In the genomic region with DNA sequence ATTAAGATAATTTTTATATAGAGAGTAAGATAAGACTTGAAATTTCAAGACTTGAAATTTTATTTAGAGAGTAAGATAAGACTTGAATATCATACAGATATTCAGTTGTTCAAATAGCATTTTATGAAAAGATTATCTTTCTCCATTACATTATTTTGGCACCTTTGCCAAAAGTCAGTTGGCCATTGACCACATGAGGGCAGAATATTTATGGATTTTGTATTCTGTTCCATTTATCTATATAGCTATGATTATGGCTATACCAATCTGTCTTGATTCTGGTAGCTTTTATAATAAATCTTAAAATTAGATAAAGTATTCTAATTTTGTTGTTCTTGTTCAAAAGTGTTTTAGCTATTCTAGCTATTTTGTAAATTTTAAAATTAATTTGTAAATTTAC, we compare ENCODE assay signal across 25 cellular contexts.
DNase-seq lines count a peak whose midpoint lies in the region; ATAC-seq and TF ChIP-seq lines count a peak whose summit lies in the region.
"Had no signal": no experiment of that assay in that cellular context is flagged by ENCODE, and none has a peak within 500 bp of the region (broad histone marks: within the 10 kb centered on the region; RNA-seq: fewer than 3 reads in every experiment).

No MANE protein-coding gene starts in this region.

- dilution Hi-C loops in mammary epithelial cell (cut with HindIII; ENCODE audit: low sequenced_read_pairs) = no loop called here

- H4K5ac ChIP-seq in H9 (ENCODE audit: insufficient read length, low read depth, low read length) = no peak overlapping the region

- no peak overlapping the region for H4K8ac ChIP-seq in H9 (replicated peaks; ENCODE audit: insufficient read length, low read depth, low read length)

- H2BK15ac ChIP-seq in H9 (ENCODE audit: low read depth, low read length) = no peak overlapping the region

- no peaks in the 10 kb centered on the region for H3K4me1 ChIP-seq in mammary epithelial cell (ENCODE audit: insufficient read depth, low read length)
- no peaks in the 10 kb centered on the region for H3K4me1 ChIP-seq in osteoblast (ENCODE audit: insufficient read depth, low read length)
- no peaks in the 10 kb centered on the region for H3K4me1 ChIP-seq in H9 (ENCODE audit: insufficient read depth, low read length)
- H3K4me1 ChIP-seq: BLaER1, colonic mucosa had no signal

- H3K4me3 ChIP-seq in mammary epithelial cell (replicated peaks in 1 of 3; ENCODE audit: insufficient read depth in 1 of 3, low read depth in 2 of 3, low read length in 3 of 3) (no peak overlapping the region), osteoblast (ENCODE audit: insufficient read depth, low read length) (no peak overlapping the region)
- H3K4me3 ChIP-seq: BLaER1, colonic mucosa had no signal

- H3K9me3 Mint-ChIP-seq in stimulated activated memory B cell treated with anti-CD40 and anti-IgM and Interleukin-4, amounts not matched to agents 10 μg/mL and 1 μg/mL and 100 μg/mL, for 72 hours = no peaks in the 10 kb centered on the region
- H3K9me3 Mint-ChIP-seq in H9 = peaks cover 0 to 3% of the 10 kb centered on the region in 2 experiments; a peak in 2 of 5 replicates
- H3K9me3 Mint-ChIP-seq: activated naive CD4-positive, alpha-beta T cell treated with anti-CD3 and anti-CD28 coated beads, Interleukin-2, amount 50 U/mL, for 24 hours; natural killer cell treated with Interleukin-12 subunit alpha and Interleukin-12 subunit beta and Interleukin-15 and Interleukin-18, amount 100 ng/mL, for 72 hours had no signal

- H2AK5ac ChIP-seq in H9 (ENCODE audit: insufficient read length, low read length) = no peak overlapping the region

- H2AFZ ChIP-seq in mammary epithelial cell (ENCODE audit: low read depth, low read length) (no peak overlapping the region), osteoblast (ENCODE audit: low read length) (no peak overlapping the region), H9 (ENCODE audit: low read length) (no peak overlapping the region)

- H3K56ac ChIP-seq in H9 (ENCODE audit: insufficient read length, low read depth, low read length) = no peak overlapping the region

- H4K91ac ChIP-seq in H9 (ENCODE audit: insufficient read length, low read depth, low read length) = no peak overlapping the region

- no peaks in the 10 kb centered on the region for H3K36me3 ChIP-seq in mammary epithelial cell (ENCODE audit: insufficient read depth, low read length)
- H3K36me3 ChIP-seq in osteoblast (ENCODE audit: insufficient read depth, low read length) = no peaks in the 10 kb centered on the region
- H3K36me3 ChIP-seq: BLaER1, colonic mucosa had no signal

- H3K79me2 ChIP-seq in mammary epithelial cell (ENCODE audit: insufficient read depth, low read length) (no peaks in the 10 kb centered on the region), osteoblast (ENCODE audit: insufficient read depth, low read length) (no peaks in the 10 kb centered on the region), H9 (ENCODE audit: insufficient read depth, low read length) (no peaks in the 10 kb centered on the region)

- no peaks in the 10 kb centered on the region for H3K27me3 Mint-ChIP-seq in stimulated activated memory B cell treated with anti-CD40 and anti-IgM and Interleukin-4, amounts not matched to agents 10 μg/mL and 1 μg/mL and 100 μg/mL, for 72 hours
- H3K27me3 Mint-ChIP-seq in H9 (ENCODE audit: low read depth) = no peaks in the 10 kb centered on the region
- H3K27me3 Mint-ChIP-seq: natural killer cell treated with Interleukin-12 subunit alpha and Interleukin-12 subunit beta and Interleukin-15 and Interleukin-18, amount 100 ng/mL, for 72 hours; stimulated activated naive CD8-positive, alpha-beta T cell treated with anti-CD3 and anti-CD28 coated beads, Interleukin-15, amount 100 ng/mL, for 72 hours had no signal

- H3K27ac Mint-ChIP-seq in stimulated activated memory B cell treated with anti-CD40 and anti-IgM and Interleukin-4, amounts not matched to agents 10 μg/mL and 1 μg/mL and 100 μg/mL, for 72 hours = no peak overlapping the region
- no peak overlapping the region for H3K27ac Mint-ChIP-seq in H9
- H3K27ac Mint-ChIP-seq: activated naive CD4-positive, alpha-beta T cell treated with anti-CD3 and anti-CD28 coated beads, Interleukin-2, amount 50 U/mL, for 24 hours; natural killer cell treated with Interleukin-12 subunit alpha and Interleukin-12 subunit beta and Interleukin-15 and Interleukin-18, amount 100 ng/mL, for 72 hours; stimulated activated naive CD8-positive, alpha-beta T cell treated with anti-CD3 and anti-CD28 coated beads, Interleukin-15, amount 100 ng/mL, for 72 hours had no signal

- H3K9me3 ChIP-seq in mammary epithelial cell (replicated peaks; ENCODE audit: insufficient read depth, low read length) (no peaks in the 10 kb centered on the region), osteoblast (ENCODE audit: low read depth, low read length) (no peaks in the 10 kb centered on the region), H9 (ENCODE audit: control insufficient read depth, low read depth, low read length) (no peaks in the 10 kb centered on the region)
- H3K9me3 ChIP-seq: BLaER1, colonic mucosa had no signal

- no peaks in the 10 kb centered on the region for H3K79me1 ChIP-seq in H9 (ENCODE audit: insufficient read depth, low read depth, low read length, poor library complexity, severe bottlenecking)

- no peak overlapping the region for H2BK120ac ChIP-seq in H9 (ENCODE audit: low read depth, low read length, poor library complexity, severe bottlenecking)

- no peak overlapping the region for H3K23ac ChIP-seq in H9 (ENCODE audit: insufficient read length, low read depth, low read length)

- in situ Hi-C loops in mammary epithelial cell (cut with MboI; ENCODE audit: low sequenced_read_pairs in 2 of 2) = no loop called here

- H2BK20ac ChIP-seq in H9 (ENCODE audit: low read depth, low read length, poor library complexity, severe bottlenecking) = no peak overlapping the region

- CTCF ChIA-PET in mammary epithelial cell (lab: Charles Lee; ENCODE audit: low non-redundant PET) = no interaction called here

- no TSS peak for BruUV-seq in mammary epithelial cell (replicated peaks; lab: Mats Ljungman, UMichigan)

- H3K27me3 ChIP-seq in mammary epithelial cell (ENCODE audit: insufficient read depth, low read length) (no peaks in the 10 kb centered on the region), osteoblast (ENCODE audit: insufficient read depth, low read length) (no peaks in the 10 kb centered on the region), H9 (ENCODE audit: insufficient read depth, low read length) (no peaks in the 10 kb centered on the region)
- H3K27me3 ChIP-seq: BLaER1, colonic mucosa had no signal

- TF ChIP-seq CTCF in mammary epithelial cell (conservative IDR thresholded peaks at IDR 0.05 in 1 of 2, IDR thresholded peaks at IDR 0.05 in 1 of 2; ENCODE audit: extremely low read depth in 1 of 2, insufficient read depth in 1 of 2, low read depth in 1 of 2, low read length in 2 of 2) (peak; percentile 5 to 32), osteoblast (IDR thresholded peaks at IDR 0.05; ENCODE audit: extremely low read depth, low read depth, low read length) (peak; percentile 36), H9 (conservative IDR thresholded peaks at IDR 0.05) (no peak; the same call in 2 of the 3 replicates)

- H2BK5ac ChIP-seq in H9 (ENCODE audit: insufficient read length, low read length) = no peak overlapping the region

- no peak overlapping the region for H2BK12ac ChIP-seq in H9 (ENCODE audit: insufficient read length, low read depth, low read length)

- no peak overlapping the region for H3K4me2 ChIP-seq in mammary epithelial cell (ENCODE audit: insufficient read depth, low read depth, low read length)
- H3K4me2 ChIP-seq in osteoblast (ENCODE audit: insufficient read depth, low read length) = no peak overlapping the region
- H3K4me2 ChIP-seq in H9 (ENCODE audit: insufficient read depth, insufficient read length, low read length) = no peak overlapping the region
- H3K4me2 ChIP-seq: BLaER1 had no signal

- no peaks in the 10 kb centered on the region for H3K23me2 ChIP-seq in H9 (ENCODE audit: insufficient read length, low read depth, low read length, poor library complexity, severe bottlenecking)

- DNase-seq in DMS53 (lab: John Stamatoyannopoulos, UW) (peak; percentile 3), DMS53 treated with DMSO at 0.1 percent for 48 hours (lab: John Stamatoyannopoulos, UW; ENCODE audit: unreplicated experiment) (no peak), NCI-H69 (lab: John Stamatoyannopoulos, UW) (peak; percentile 12), mammary epithelial cell (no peak), osteoblast (ENCODE audit: insufficient read length, low spot score, missing footprints) (no peak), H9 (no peak)
- DNase-seq: 8988T; activated CD8-positive, alpha-beta memory T cell treated with anti-CD3 and anti-CD28 coated beads for 24 hours; activated T-cell treated with anti-CD3 and anti-CD28 coated beads, Interleukin-2, amount 50 U/mL, for 48 hours; colonic mucosa; H7; MV-4-11; NCI-H187 treated with DMSO at 0.1 percent for 48 hours; posterior cingulate gyrus; SIG-M5; stimulated activated CD4-positive, alpha-beta T cell treated with anti-CD3 and anti-CD28 coated beads, Interleukin-1b, Interleukin-23, amount 100 ng/mL, for 48 hours; stimulated activated naive CD8-positive, alpha-beta T cell treated with anti-CD3 and anti-CD28 coated beads, Interleukin-15, amount 100 ng/mL, for 72 hours; trophoblast cell had no signal

- H3K36me3 Mint-ChIP-seq in stimulated activated memory B cell treated with anti-CD40 and anti-IgM and Interleukin-4, amounts not matched to agents 10 μg/mL and 1 μg/mL and 100 μg/mL, for 72 hours = no peaks in the 10 kb centered on the region
- H3K36me3 Mint-ChIP-seq in H9 (ENCODE audit: insufficient read depth in 1 of 3, low read depth in 3 of 3) = peaks cover 0 to 8% (median 0%) of the 10 kb centered on the region in 3 experiments; a peak in 1 of 7 replicates
- H3K36me3 Mint-ChIP-seq: activated naive CD4-positive, alpha-beta T cell treated with anti-CD3 and anti-CD28 coated beads, Interleukin-2, amount 50 U/mL, for 24 hours; natural killer cell treated with Interleukin-12 subunit alpha and Interleukin-12 subunit beta and Interleukin-15 and Interleukin-18, amount 100 ng/mL, for 72 hours had no signal

- H4K20me1 ChIP-seq in mammary epithelial cell (ENCODE audit: insufficient read depth, low read length) (no peaks in the 10 kb centered on the region), osteoblast (ENCODE audit: insufficient read depth, low read length) (no peaks in the 10 kb centered on the region), H9 (ENCODE audit: control insufficient read depth, insufficient read depth, insufficient read length) (no peaks in the 10 kb centered on the region)
- H4K20me1 ChIP-seq: BLaER1 had no signal

- H3K4me1 Mint-ChIP-seq in stimulated activated memory B cell treated with anti-CD40 and anti-IgM and Interleukin-4, amounts not matched to agents 10 μg/mL and 1 μg/mL and 100 μg/mL, for 72 hours = no peaks in the 10 kb centered on the region
- H3K4me1 Mint-ChIP-seq in H9 = no peaks in the 10 kb centered on the region; a peak in 1 of 4 replicates
- H3K4me1 Mint-ChIP-seq: activated naive CD4-positive, alpha-beta T cell treated with anti-CD3 and anti-CD28 coated beads, Interleukin-2, amount 50 U/mL, for 24 hours; stimulated activated naive CD8-positive, alpha-beta T cell treated with anti-CD3 and anti-CD28 coated beads, Interleukin-15, amount 100 ng/mL, for 72 hours had no signal

- ATAC-seq in GM18873 (IDR thresholded peaks at IDR 0.05; ENCODE audit: low FRiP score, unreplicated experiment) = no peak
- no peak for ATAC-seq in stimulated activated memory B cell treated with anti-CD40 and anti-IgM and Interleukin-4, amounts not matched to agents 10 μg/mL and 1 μg/mL and 100 μg/mL, for 72 hours
- ATAC-seq: activated CD4-positive, CD25-positive, alpha-beta regulatory T cell treated with anti-CD3 and anti-CD28 coated beads, Interleukin-2, amount 50 U/mL, for 24 hours; HepG2; natural killer cell treated with Interleukin-12 subunit alpha and Interleukin-12 subunit beta and Interleukin-15 and Interleukin-18, amount 100 ng/mL, for 72 hours; stimulated activated naive CD8-positive, alpha-beta T cell treated with anti-CD3 and anti-CD28 coated beads, Interleukin-15, amount 100 ng/mL, for 72 hours had no signal

- no peak overlapping the region for H3K4me3 Mint-ChIP-seq in stimulated activated memory B cell treated with anti-CD40 and anti-IgM and Interleukin-4, amounts not matched to agents 10 μg/mL and 1 μg/mL and 100 μg/mL, for 72 hours
- no peak overlapping the region for H3K4me3 Mint-ChIP-seq in H9
- H3K4me3 Mint-ChIP-seq: activated naive CD4-positive, alpha-beta T cell treated with anti-CD3 and anti-CD28 coated beads, Interleukin-2, amount 50 U/mL, for 24 hours; natural killer cell treated with Interleukin-12 subunit alpha and Interleukin-12 subunit beta and Interleukin-15 and Interleukin-18, amount 100 ng/mL, for 72 hours; stimulated activated naive CD8-positive, alpha-beta T cell treated with anti-CD3 and anti-CD28 coated beads, Interleukin-15, amount 100 ng/mL, for 72 hours had no signal

- intact Hi-C loops in mammary epithelial cell (cut with micrococcal nuclease) = loop anchor here (10.0 kb wide), 1 partner anchor 520 kb away; no protein-coding TSS in a partner anchor

- no peak overlapping the region for H3K27ac ChIP-seq in mammary epithelial cell (ENCODE audit: insufficient read depth, low read depth, low read length)
- H3K27ac ChIP-seq in osteoblast (ENCODE audit: low read depth, low read length) = no peak overlapping the region
- no peak overlapping the region for H3K27ac ChIP-seq in H9 (ENCODE audit: insufficient read length, low read depth, low read length)
- H3K27ac ChIP-seq: BLaER1, colonic mucosa had no signal

- no peak overlapping the region for H3T11ph ChIP-seq in H9 (ENCODE audit: low read length)

- no peak overlapping the region for H3K9ac ChIP-seq in mammary epithelial cell (ENCODE audit: insufficient read depth, low read length)
- H3K9ac ChIP-seq in H9 (ENCODE audit: extremely low read depth, insufficient read length, low read length) = no peak overlapping the region
- H3K9ac ChIP-seq: BLaER1 had no signal

- no peak overlapping the region for H3K14ac ChIP-seq in H9 (ENCODE audit: insufficient read depth, low read length)

- no peak overlapping the region for H3K4ac ChIP-seq in H9 (ENCODE audit: low read depth, low read length)

- no peak overlapping the region for H3K18ac ChIP-seq in H9 (ENCODE audit: insufficient read length, low read depth, low read length)

Comparison
In these comparisons a context has a peak if more than half of its experiments do, and no peak if none do; other contexts are left out.
1. DNase-seq: peak in DMS53 (single experiment) and NCI-H69 (single experiment); none in DMS53 treated with DMSO at 0.1 percent for 48 hours (single experiment), mammary epithelial cell (single experiment), osteoblast (single experiment) and H9 (single experiment).